In the genomic region with DNA sequence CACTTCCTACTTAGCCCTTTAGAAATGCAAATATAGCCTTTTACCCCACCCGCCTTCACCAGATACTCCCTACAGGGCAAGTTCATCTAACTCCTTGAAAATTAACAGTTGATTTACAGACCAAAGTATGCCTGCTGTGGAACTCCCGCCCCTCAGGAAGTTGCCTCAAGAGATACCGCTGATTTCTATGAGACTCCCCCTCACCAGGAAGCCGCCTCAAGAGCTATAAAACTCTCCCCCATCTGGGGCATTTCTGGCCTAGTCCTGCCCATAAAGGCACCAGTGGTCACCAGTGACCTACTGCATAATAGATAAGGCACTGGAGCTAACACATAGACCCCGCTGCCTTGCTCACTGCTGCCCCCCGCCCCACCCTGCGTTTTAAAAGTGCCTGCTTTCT, we compare ENCODE assay signal across 17 cellular contexts.
DNase-seq lines count a peak whose midpoint lies in the region; ATAC-seq, FAIRE-seq and TF ChIP-seq lines count a peak whose summit lies in the region.
"Had no signal": no experiment of that assay in that cellular context is flagged by ENCODE, and none has a peak within 500 bp of the region (broad histone marks: within the 10 kb centered on the region; RNA-seq: fewer than 3 reads in every experiment).

No MANE protein-coding gene starts in this region.

- H3K4me1 ChIP-seq in H1 (replicated peaks in 1 of 4; ENCODE audit: control insufficient read depth in 3 of 4, insufficient read depth in 4 of 4, low read length in 3 of 4) (peaks cover 12 to 19% (median 14%) of the 10 kb centered on the region in 4 experiments), neural progenitor cell (peaks cover 18% of the 10 kb centered on the region), thyroid gland (peaks cover 3 to 8% of the 10 kb centered on the region in 2 donors)

- no peaks in the 10 kb centered on the region for H3K23me2 ChIP-seq in H1 (ENCODE audit: low read depth, low read length)

- H2AFZ ChIP-seq in H1 (ENCODE audit: low read length) (no peak overlapping the region), neural progenitor cell (replicated peaks) (peak overlapping the region; percentile 95)

- H3K9ac ChIP-seq in H1 (replicated peaks in 1 of 4; ENCODE audit: extremely low read depth in 1 of 4, low read depth in 3 of 4, low read length in 3 of 4) (no peak overlapping the region), neural progenitor cell (no peak overlapping the region)

- H2BK20ac ChIP-seq in H1 (ENCODE audit: low read length), result peak overlapping the region; percentile 5; the same call in 1 of the 2 replicates

- H2BK5ac ChIP-seq in H1 (ENCODE audit: low read depth, low read length), result peak overlapping the region; percentile 63; the same call in 1 of the 2 replicates

- H3K9me3 Mint-ChIP-seq in neural progenitor cell, result peaks cover 4% of the 10 kb centered on the region

- H3K14ac ChIP-seq in H1 (ENCODE audit: insufficient read length), result no peak overlapping the region

- peak overlapping the region; percentile 1 for H3K27ac Mint-ChIP-seq in neural progenitor cell
- H3K27ac Mint-ChIP-seq: activated CD8-positive, alpha-beta memory T cell treated with anti-CD3 and anti-CD28 coated beads, Interleukin-2, amount 10 ng/mL, durations not matched to agents 7 days and 5 days had no signal

- H3K4me1 Mint-ChIP-seq in neural progenitor cell, result peaks cover 22% of the 10 kb centered on the region

- H3K4me2 ChIP-seq in H1 (ENCODE audit: insufficient read depth in 1 of 2, low read depth in 2 of 2, low read length in 2 of 2) (peak overlapping the region; percentile 52 to 87), neural progenitor cell (peak overlapping the region; percentile 62)

- peak overlapping the region; percentile 47 for H2BK120ac ChIP-seq in H1 (replicated peaks; ENCODE audit: low read depth, low read length)

- H4K91ac ChIP-seq in H1 (replicated peaks; ENCODE audit: insufficient read length, low read length), result peak overlapping the region; percentile 69

- TF ChIP-seq EP300 in H1 (IDR thresholded peaks at IDR 0.05; ENCODE audit: borderline replicate concordance in 1 of 2, low read depth in 2 of 2, low read length in 2 of 2), result no peak

- no peak for ATAC-seq in activated CD4-positive, CD25-positive, alpha-beta regulatory T cell treated with anti-CD3 and anti-CD28 coated beads, Interleukin-2, amount 50 U/mL, for 24 hours
- no peak for ATAC-seq in GM21526 (IDR thresholded peaks at IDR 0.05; ENCODE audit: low FRiP score, unreplicated experiment)
- ATAC-seq: activated CD8-positive, alpha-beta memory T cell treated with anti-CD3 and anti-CD28 coated beads, Interleukin-2, amount 10 ng/mL, durations not matched to agents 7 days and 5 days; HCT116 had no signal

- H3F3A ChIP-seq in neural progenitor cell (ENCODE audit: low read depth), result peaks cover 18% of the 10 kb centered on the region

- no peak overlapping the region for H3K56ac ChIP-seq in H1 (replicated peaks; ENCODE audit: insufficient read length, low read depth, low read length)

- peaks cover 2% of the 10 kb centered on the region for H3K27me3 Mint-ChIP-seq in neural progenitor cell (ENCODE audit: insufficient read depth, low read depth)

- H3K27me3 ChIP-seq in H1 (replicated peaks in 1 of 4; ENCODE audit: control insufficient read depth in 3 of 4, extremely low read depth in 1 of 4, insufficient read depth in 3 of 4, low read length in 3 of 4), result no peaks in the 10 kb centered on the region
- H3K27me3 ChIP-seq in neural progenitor cell, result no peaks in the 10 kb centered on the region
- no peaks in the 10 kb centered on the region for H3K27me3 ChIP-seq in thyroid gland
- H3K27me3 ChIP-seq: ovary had no signal

- TF ChIP-seq CTCF in H1 (IDR thresholded peaks at IDR 0.05; ENCODE audit: control extremely low read depth in 1 of 3, insufficient read depth in 1 of 3, low read depth in 1 of 3, low read length in 3 of 3) (peak in 2 of 3 experiments; percentile 6 to 11; a peak in 2 of 4 replicates), neural progenitor cell (IDR thresholded peaks at IDR 0.05) (peak; percentile 39), thyroid gland (IDR thresholded peaks at IDR 0.05) (no peak)

- peak; percentile 31 to 59 for DNase-seq in NCI-H524 (lab: John Stamatoyannopoulos, UW)
- no peak for DNase-seq in NCI-H524 treated with DMSO at 0.1 percent for 48 hours (lab: John Stamatoyannopoulos, UW)
- peak; percentile 10 for DNase-seq in NCI-H226
- DNase-seq in H1 (ENCODE audit: low read depth in 1 of 2, low spot score in 2 of 2), result peak; percentile 50 to 65
- peak; percentile 14 for DNase-seq in neural progenitor cell (ENCODE audit: low spot score)
- DNase-seq in thyroid gland, result no peak
- DNase-seq: 8988T; activated CD8-positive, alpha-beta memory T cell treated with anti-CD3 and anti-CD28 coated beads, Interleukin-2, amount 10 ng/mL, durations not matched to agents 7 days and 5 days; Calu3; hippocampal formation; NCI-H1417 treated with DMSO at 0.1 percent for 48 hours; NCI-H748 treated with DMSO at 0.1 percent for 48 hours; ovary had no signal

- H4K20me1 ChIP-seq in H1 (replicated peaks in 1 of 2; ENCODE audit: control insufficient read depth in 1 of 2, insufficient read depth in 2 of 2, low read length in 2 of 2) (no peaks in the 10 kb centered on the region), neural progenitor cell (ENCODE audit: low read depth) (no peaks in the 10 kb centered on the region)

- no peak overlapping the region; the same call in 1 of the 2 replicates for H4K8ac ChIP-seq in H1 (ENCODE audit: extremely low read depth, insufficient read depth, low read length)

- no peak overlapping the region for H3K23ac ChIP-seq in H1 (ENCODE audit: insufficient read length)

- CTCF ChIA-PET in H1 (lab: Charles Lee; ENCODE audit: partially characterized antibody), result interaction anchor here (0.8 to 1.7 kb wide), 8 partner anchors 9 to 129 kb away, joined by 3 to 6 read pairs (median 3); no protein-coding TSS in a partner anchor

- TF ChIP-seq RAD21 in H1 (IDR thresholded peaks at IDR 0.05 in 1 of 2, conservative IDR thresholded peaks at IDR 0.05 in 1 of 2; ENCODE audit: low read depth in 2 of 2, low read length in 2 of 2), result no peak

- intact Hi-C loops in thyroid gland (cut with DNase I), result no loop called here

- H3K27ac ChIP-seq in H1 (ENCODE audit: low read depth, low read length) (no peak overlapping the region; the same call in 1 of the 2 replicates), neural progenitor cell (no peak overlapping the region), thyroid gland (no peak overlapping the region)
- H3K27ac ChIP-seq: ovary, thoracic aorta had no signal

- no peak overlapping the region for H3K4ac ChIP-seq in H1 (replicated peaks; ENCODE audit: insufficient read length, low read depth, low read length)

- H3K36me3 ChIP-seq in H1 (ENCODE audit: control insufficient read depth in 2 of 4, insufficient read depth in 4 of 4, low read length in 3 of 4) (no peaks in the 10 kb centered on the region), neural progenitor cell (no peaks in the 10 kb centered on the region), thyroid gland (no peaks in the 10 kb centered on the region)
- H3K36me3 ChIP-seq: ovary, thoracic aorta had no signal

- H4K5ac ChIP-seq in H1 (ENCODE audit: insufficient read length, low read depth, low read length), result no peak overlapping the region

- H3K4me3 Mint-ChIP-seq in neural progenitor cell, result peak overlapping the region; percentile 27
- H3K4me3 Mint-ChIP-seq: activated CD8-positive, alpha-beta memory T cell treated with anti-CD3 and anti-CD28 coated beads, Interleukin-2, amount 10 ng/mL, durations not matched to agents 7 days and 5 days had no signal

- FAIRE-seq in H1 (lab: Jason Lieb, UNC), result no peak

- H3K36me3 Mint-ChIP-seq in neural progenitor cell, result peaks cover 2% of the 10 kb centered on the region

- H3K79me2 ChIP-seq in H1 (ENCODE audit: control insufficient read depth in 1 of 2, insufficient read depth in 2 of 2, low read length in 2 of 2) (no peaks in the 10 kb centered on the region), neural progenitor cell (ENCODE audit: low read depth) (no peaks in the 10 kb centered on the region)

- WGBS in H1 (ENCODE audit: extremely low coverage in 1 of 2, insufficient coverage in 1 of 2, insufficient read length in 1 of 2, insufficient replicate concordance in 2 of 2, low coverage in 1 of 2, low lambda C conversion rate in 2 of 2, missing lambda C conversion rate in 1 of 2), 2 experiments, result 1% methylated on average over 7 of the region's 7 CpGs; no CpG with 5 or more reads in 1 of the 2 experiments
- 48 to 53% methylated on average over 7 of the region's 7 CpGs for WGBS in thyroid gland, 2 donors

- no peak overlapping the region for H2AK5ac ChIP-seq in H1 (ENCODE audit: low read depth, low read length)

- H3K79me1 ChIP-seq in H1 (ENCODE audit: low read depth, low read length), result no peaks in the 10 kb centered on the region

- H3K18ac ChIP-seq in H1 (ENCODE audit: extremely low read depth, low read length), result peak overlapping the region; percentile 91; the same call in 1 of the 2 replicates

- H3K4me3 ChIP-seq in H1 (ENCODE audit: extremely low read depth in 1 of 4, insufficient read depth in 2 of 4, low read depth in 3 of 4, low read length in 4 of 4) (peak overlapping the region in 1 of 4 experiments; percentile 27; a peak in 2 of 8 replicates), neural progenitor cell (peak overlapping the region; percentile 23), thyroid gland (replicated peaks in 1 of 3) (no peak overlapping the region)
- H3K4me3 ChIP-seq: ovary, thoracic aorta had no signal

- no peak overlapping the region for H2BK15ac ChIP-seq in H1 (ENCODE audit: low read length)

- POLR2A ChIA-PET in H1 (lab: Charles Lee; ENCODE audit: partially characterized antibody), result interaction anchor here (0.7 to 1.6 kb wide), 3 partner anchors 13 to 34 kb away, joined by 3 to 5 read pairs (median 3); no protein-coding TSS in a partner anchor

- H3K9me3 ChIP-seq in H1 (ENCODE audit: insufficient read depth in 2 of 2, low read depth in 1 of 2, low read length in 1 of 2) (no peaks in the 10 kb centered on the region), neural progenitor cell (ENCODE audit: low read depth) (no peaks in the 10 kb centered on the region), thyroid gland (no peaks in the 10 kb centered on the region)
- H3K9me3 ChIP-seq: ovary, thoracic aorta had no signal

- no peak overlapping the region for H2BK12ac ChIP-seq in H1 (ENCODE audit: low read depth, low read length)

- TF ChIP-seq POLR2A in H1 (IDR thresholded peaks at IDR 0.05; ENCODE audit: control extremely low read depth in 1 of 2, low read depth in 2 of 2, low read length in 2 of 2) (no peak; a peak in 1 of 3 replicates), thyroid gland (IDR thresholded peaks at IDR 0.05) (no peak)

TF ChIP-seq in H1, 55 proteins besides CTCF, POLR2A, EP300 and RAD21:
- TF ChIP-seq SP4 (IDR thresholded peaks at IDR 0.05; ENCODE audit: low read length) (no peak), NANOG (IDR thresholded peaks at IDR 0.05; ENCODE audit: insufficient read depth, low read depth, low read length, poor library complexity, severe bottlenecking) (peak; percentile 67), TBP (IDR thresholded peaks at IDR 0.05; ENCODE audit: low read depth, low read length) (0 out of 2 replicates have a peak, but pooled peaks have one; percentile 20)
TF ChIP-seq in H1: peak in this region for 2.

Comparison
In these comparisons a context has a peak if more than half of its experiments do, and no peak if none do; other contexts are left out.
1. DNase-seq: peak in NCI-H524 (2 of 2), NCI-H226 (single experiment), H1 (2 of 2) and neural progenitor cell (single experiment); none in NCI-H524 treated with DMSO at 0.1 percent for 48 hours (single experiment) and thyroid gland (0 of 2).
2. CTCF ChIP-seq: peak in H1 (2 of 3) and neural progenitor cell (single experiment); none in thyroid gland (0 of 6).